In the genomic region with DNA sequence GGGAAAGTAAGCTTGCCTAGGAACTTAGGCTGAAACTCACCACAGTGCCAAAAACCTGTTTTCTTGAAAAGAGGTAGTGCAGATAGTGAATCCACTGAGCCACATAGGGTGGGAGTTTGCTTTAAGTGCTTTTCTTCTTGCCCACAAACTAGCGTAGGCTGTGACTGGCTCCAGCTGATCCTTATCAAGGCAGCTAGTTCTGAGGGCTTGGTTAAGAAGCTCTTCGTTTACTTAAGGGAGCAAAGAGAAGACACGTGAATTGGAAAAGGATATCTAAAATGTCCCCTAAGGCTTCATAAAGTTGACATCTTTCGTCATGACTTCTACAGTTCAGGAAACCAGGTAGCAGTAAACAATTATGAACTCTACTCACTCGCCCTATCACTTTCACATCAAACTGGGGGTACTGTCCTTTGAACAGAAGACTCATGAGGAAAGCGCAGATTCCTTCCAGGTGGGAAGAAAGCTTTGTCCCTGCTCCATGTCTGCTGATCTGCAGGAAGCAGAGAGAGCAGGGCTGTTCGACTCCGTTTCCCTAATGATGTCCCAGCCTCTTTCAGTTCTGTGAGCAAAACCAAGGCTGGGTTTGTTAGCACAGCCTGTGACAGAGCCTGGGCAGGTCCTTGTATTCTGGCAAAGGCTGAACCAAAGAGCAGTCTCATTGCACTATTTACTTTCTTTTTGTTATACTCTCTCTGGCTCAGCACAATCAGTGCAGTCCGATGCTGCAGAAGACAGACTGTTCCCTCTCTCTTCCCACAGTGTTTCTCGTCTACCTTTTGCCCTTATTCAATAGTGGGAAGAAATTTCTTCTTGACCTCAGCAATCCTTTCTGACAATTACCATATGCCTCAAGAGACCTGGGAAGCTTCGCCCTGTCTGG, we compare ENCODE assay signal across 9 cellular contexts.
A peak's percentile ranks its signal among the peaks of the same experiment; 100 is the strongest.
DNase-seq lines count a peak whose midpoint lies in the region; ATAC-seq and TF ChIP-seq lines count a peak whose summit lies in the region.
"Had no signal": no experiment of that assay in that cellular context is flagged by ENCODE, and none has a peak within 500 bp of the region (broad histone marks: within the 10 kb centered on the region; RNA-seq: fewer than 3 reads in every experiment).

No MANE protein-coding gene starts in this region.

- H3K79me2 ChIP-seq in DND-41 (ENCODE audit: insufficient read depth, low read length) (no peaks in the 10 kb centered on the region), osteoblast (ENCODE audit: insufficient read depth, low read length) (no peaks in the 10 kb centered on the region)

- no peak overlapping the region for H3K9ac ChIP-seq in DND-41 (ENCODE audit: low read depth, low read length)

- DNase-seq in DND-41 (peak; percentile 50), M059J (ENCODE audit: low read depth) (peak; percentile 12), osteoblast (ENCODE audit: insufficient read length, low spot score, missing footprints) (no peak), dedifferentiated amniotic fluid mesenchymal stem cell (ENCODE audit: extremely low spot score) (no peak)
- DNase-seq in central memory CD4-positive, alpha-beta T cell = peak; percentile 59
- DNase-seq: dermis blood vessel endothelial cell had no signal

- H3K36me3 ChIP-seq in DND-41 (ENCODE audit: insufficient read depth, low read length) (no peaks in the 10 kb centered on the region), osteoblast (ENCODE audit: insufficient read depth, low read length) (no peaks in the 10 kb centered on the region)

- peaks cover 21% of the 10 kb centered on the region for H3K4me1 ChIP-seq in DND-41 (ENCODE audit: insufficient read depth, low read length)
- peaks cover 3% of the 10 kb centered on the region for H3K4me1 ChIP-seq in osteoblast (ENCODE audit: insufficient read depth, low read length)

- ATAC-seq in DND-41 (ENCODE audit: insufficient read depth, low read depth) (peak; percentile 80), GM21390 (IDR thresholded peaks at IDR 0.05; ENCODE audit: unreplicated experiment) (no peak), HG03139 (IDR thresholded peaks at IDR 0.05; ENCODE audit: unreplicated experiment) (no peak), HG03025 (IDR thresholded peaks at IDR 0.05; ENCODE audit: low FRiP score, unreplicated experiment) (no peak)

- H3K9me3 ChIP-seq in DND-41 (ENCODE audit: insufficient read depth, low read length, severe bottlenecking) = no peaks in the 10 kb centered on the region
- H3K9me3 ChIP-seq in osteoblast (ENCODE audit: low read depth, low read length) = no peaks in the 10 kb centered on the region

- TF ChIP-seq CTCF in DND-41 (IDR thresholded peaks at IDR 0.05; ENCODE audit: borderline replicate concordance, extremely low read depth, low read length, poor library complexity, severe bottlenecking) (no peak), osteoblast (IDR thresholded peaks at IDR 0.05; ENCODE audit: extremely low read depth, low read depth, low read length) (no peak)

- H2AFZ ChIP-seq in DND-41 (ENCODE audit: low read depth, low read length) = no peak overlapping the region
- peak overlapping the region; percentile 10 for H2AFZ ChIP-seq in osteoblast (ENCODE audit: low read length)

- H3K27ac ChIP-seq in DND-41 (ENCODE audit: low read length) = no peak overlapping the region
- H3K27ac ChIP-seq in osteoblast (ENCODE audit: low read depth, low read length) = no peak overlapping the region

- H4K20me1 ChIP-seq in DND-41 (ENCODE audit: insufficient read depth, low read length) (no peaks in the 10 kb centered on the region), osteoblast (ENCODE audit: insufficient read depth, low read length) (no peaks in the 10 kb centered on the region)

- H3K27me3 ChIP-seq in DND-41 (ENCODE audit: insufficient read depth, low read length, poor library complexity) (no peaks in the 10 kb centered on the region), osteoblast (ENCODE audit: insufficient read depth, low read length) (peaks cover 19% of the 10 kb centered on the region)

- H3K4me2 ChIP-seq in DND-41 (ENCODE audit: insufficient read depth, low read length) = peak overlapping the region; percentile 5; the same call in 1 of the 2 replicates
- H3K4me2 ChIP-seq in osteoblast (ENCODE audit: insufficient read depth, low read length) = peak overlapping the region; percentile 47

- H3K4me3 ChIP-seq in DND-41 (ENCODE audit: low read depth in 1 of 2, low read length in 2 of 2) = no peak overlapping the region
- no peak overlapping the region for H3K4me3 ChIP-seq in osteoblast (ENCODE audit: insufficient read depth, low read length)

Comparison
In these comparisons a context has a peak if more than half of its experiments do, and no peak if none do; other contexts are left out.
1. DNase-seq: peak in DND-41 (single experiment), M059J (single experiment) and central memory CD4-positive, alpha-beta T cell (single experiment); none in osteoblast (single experiment) and dedifferentiated amniotic fluid mesenchymal stem cell (single experiment).